In the genomic region with DNA sequence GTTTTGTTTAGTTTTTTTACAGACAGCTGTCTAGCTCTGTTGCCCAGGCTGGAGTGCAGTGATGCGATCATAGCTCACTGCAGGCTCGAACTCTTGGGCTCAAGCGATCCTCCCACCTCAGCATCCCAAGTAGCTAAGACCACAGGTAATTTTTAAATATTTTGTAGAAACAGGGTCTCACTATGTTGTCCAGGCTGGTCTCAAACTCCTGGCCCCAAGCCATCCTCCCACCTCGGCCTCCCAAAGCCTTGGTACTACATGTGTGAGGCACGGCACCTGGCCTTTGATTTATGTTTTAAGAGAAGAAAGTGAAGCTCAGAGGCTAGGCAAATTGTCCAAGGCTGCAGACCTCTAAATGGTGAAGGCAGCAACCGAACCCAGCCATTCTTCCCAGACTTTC, we compare ENCODE assay signal across 15 cellular contexts.
DNase-seq lines count a peak whose midpoint lies in the region; ATAC-seq and TF ChIP-seq lines count a peak whose summit lies in the region.
"Had no signal": no experiment of that assay in that cellular context is flagged by ENCODE, and none has a peak within 500 bp of the region (broad histone marks: within the 10 kb centered on the region; RNA-seq: fewer than 3 reads in every experiment).

No MANE protein-coding gene starts in this region.

- H3K79me2 ChIP-seq in DND-41 (ENCODE audit: insufficient read depth, low read length): peaks cover 67% of the 10 kb centered on the region

- H3K27ac Mint-ChIP-seq in mesothelial cell of epicardium: no peak overlapping the region

- H3K9me3 Mint-ChIP-seq in mesothelial cell of epicardium: no peaks in the 10 kb centered on the region

- H3K27me3 Mint-ChIP-seq in mesothelial cell of epicardium (ENCODE audit: low read depth): no peaks in the 10 kb centered on the region

- TF ChIP-seq CTCF in DND-41 (IDR thresholded peaks at IDR 0.05; ENCODE audit: borderline replicate concordance, extremely low read depth, low read length, poor library complexity, severe bottlenecking) (no peak), mesothelial cell of epicardium (IDR thresholded peaks at IDR 0.05; ENCODE audit: unreplicated experiment) (no peak)

- ATAC-seq in DND-41 (ENCODE audit: insufficient read depth, low read depth): no peak
- no peak for ATAC-seq in HG02798 (IDR thresholded peaks at IDR 0.05; ENCODE audit: poor library complexity, unreplicated experiment)

- H3K9ac ChIP-seq in DND-41 (ENCODE audit: low read depth, low read length): no peak overlapping the region
- peak overlapping the region; percentile 94 for H3K9ac ChIP-seq in adipocyte (ENCODE audit: low read length)
- peak overlapping the region; percentile 67 to 98 for H3K9ac ChIP-seq in stomach smooth muscle (ENCODE audit: low read length in 2 of 2)

- peaks cover 7% of the 10 kb centered on the region; the same call in 1 of the 2 replicates for H4K20me1 ChIP-seq in DND-41 (ENCODE audit: insufficient read depth, low read length)

- peaks cover 34% of the 10 kb centered on the region for H3K4me1 ChIP-seq in DND-41 (ENCODE audit: insufficient read depth, low read length)
- peaks cover 19% of the 10 kb centered on the region for H3K4me1 ChIP-seq in adipocyte (ENCODE audit: control insufficient read depth, insufficient read depth, low read length)
- H3K4me1 ChIP-seq in stomach smooth muscle (ENCODE audit: control insufficient read depth, insufficient read depth, low read length): peaks cover 53% of the 10 kb centered on the region

- H2AFZ ChIP-seq in DND-41 (ENCODE audit: low read depth, low read length): no peak overlapping the region

- H3K27me3 ChIP-seq in DND-41 (ENCODE audit: insufficient read depth, low read length, poor library complexity) (no peaks in the 10 kb centered on the region), adipocyte (replicated peaks; ENCODE audit: control insufficient read depth, insufficient read depth, low read length) (no peaks in the 10 kb centered on the region), stomach smooth muscle (ENCODE audit: control insufficient read depth in 1 of 2, insufficient read depth in 2 of 2, low read length in 2 of 2) (no peaks in the 10 kb centered on the region)

- H3K4me1 Mint-ChIP-seq in mesothelial cell of epicardium: peaks cover 64% of the 10 kb centered on the region

- peak overlapping the region; percentile 93; the same call in 1 of the 2 replicates for H3K4me2 ChIP-seq in DND-41 (ENCODE audit: insufficient read depth, low read length)

- H3K27ac ChIP-seq in DND-41 (ENCODE audit: low read length): no peak overlapping the region
- peak overlapping the region; percentile 98 for H3K27ac ChIP-seq in stomach smooth muscle (ENCODE audit: low read length)

- no peaks in the 10 kb centered on the region for H3K9me3 ChIP-seq in DND-41 (ENCODE audit: insufficient read depth, low read length, severe bottlenecking)
- no peaks in the 10 kb centered on the region for H3K9me3 ChIP-seq in adipocyte (ENCODE audit: control insufficient read depth, low read length)
- H3K9me3 ChIP-seq in stomach smooth muscle (ENCODE audit: control insufficient read depth in 2 of 2, low read length in 2 of 2): no peaks in the 10 kb centered on the region
- H3K9me3 ChIP-seq: Caco-2, left ventricle myocardium inferior had no signal

- peak overlapping the region; percentile 87 for H3K4me3 Mint-ChIP-seq in mesothelial cell of epicardium

- DNase-seq in DND-41 (no peak), adipocyte (ENCODE audit: low read depth) (no peak), mesothelial cell of epicardium (ENCODE audit: low spot score in 2 of 2, unreplicated experiment in 2 of 2) (no peak), GF-D8 (lab: John Stamatoyannopoulos, UW) (no peak), SW480 (ENCODE audit: low spot score) (no peak)
- DNase-seq: activated gamma-delta T cell, Caco-2, caudate nucleus, GOT3, hypothalamus, KG1, left ventricle myocardium inferior, NCI-H524 had no signal

- H3K36me3 ChIP-seq in DND-41 (ENCODE audit: insufficient read depth, low read length) (peaks cover 8% of the 10 kb centered on the region; the same call in 1 of the 2 replicates), adipocyte (ENCODE audit: control insufficient read depth, insufficient read depth, low read length, severe bottlenecking) (peaks cover 14% of the 10 kb centered on the region), stomach smooth muscle (ENCODE audit: control insufficient read depth in 2 of 2, insufficient read depth in 2 of 2, low read length in 2 of 2) (no peaks in the 10 kb centered on the region)
- H3K36me3 ChIP-seq: left ventricle myocardium inferior had no signal

- peaks cover 14% of the 10 kb centered on the region for H3K36me3 Mint-ChIP-seq in mesothelial cell of epicardium

- no peak overlapping the region for H3K4me3 ChIP-seq in DND-41 (ENCODE audit: low read depth in 1 of 2, low read length in 2 of 2)
- H3K4me3 ChIP-seq in adipocyte (ENCODE audit: low read length): peak overlapping the region; percentile 94
- H3K4me3 ChIP-seq in stomach smooth muscle (ENCODE audit: low read length in 2 of 2): peak overlapping the region; percentile 48 to 95

Comparison
In these comparisons a context has a peak if more than half of its experiments do, and no peak if none do; other contexts are left out.
1. H3K4me3 ChIP-seq: peak in adipocyte (single experiment) and stomach smooth muscle (2 of 2); none in DND-41 (0 of 2).